13 cellular contexts compared by ENCODE assay signal in genomic region chr1:168285971-168286628, GRCh38.
"Had no signal": no experiment of that assay in that cellular context is flagged by ENCODE, and none has a peak within 500 bp of the region (broad histone marks: within the 10 kb centered on the region; RNA-seq: fewer than 3 reads in every experiment).

No MANE protein-coding gene starts in this region.

- H3K4me3 ChIP-seq: colonic mucosa, left ventricle myocardium inferior, upper lobe of right lung had no signal

- DNase-seq: activated CD4-positive, alpha-beta T cell treated with anti-CD3 and anti-CD28 coated beads for 36 hours; activated CD4-positive, alpha-beta T cell treated with anti-CD3 and anti-CD28 coated beads, Interleukin-2, amount 50 U/mL, for 48 hours; activated naive CD4-positive, alpha-beta T cell treated with Interleukin-2 at 50 U/mL for 16 hours; anterior cingulate cortex; colonic mucosa; foreskin melanocyte; glutamatergic neuron; hippocampal formation; left ventricle myocardium inferior; naive B cell; stimulated activated CD8-positive, alpha-beta memory T cell treated with anti-CD3 and anti-CD28 coated beads, Interleukin-4, amount 100 ng/mL, for 48 hours; stimulated activated naive CD4-positive, alpha-beta T cell; upper lobe of right lung had no signal

- H3K4me1 ChIP-seq: colonic mucosa, left ventricle myocardium inferior had no signal

- H3K9me3 ChIP-seq: colonic mucosa, left ventricle myocardium inferior, upper lobe of right lung had no signal

- H3K27me3 ChIP-seq: colonic mucosa, upper lobe of right lung had no signal

- H3K27ac ChIP-seq: colonic mucosa, left ventricle myocardium inferior, upper lobe of right lung had no signal

- H3K36me3 ChIP-seq: colonic mucosa, upper lobe of right lung had no signal
